Comparison of ENCODE assay signal across 15 cellular contexts in genomic region chr20:50823319-50823718, GRCh38. TPM values are rescaled to one million over a fixed set of nuclear protein-coding genes. Genes with fewer than 3 reads are reported as not detected.
DNase-seq lines count a peak whose midpoint lies in the region; ATAC-seq, FAIRE-seq and TF ChIP-seq lines count a peak whose summit lies in the region.
"Had no signal": no experiment of that assay in that cellular context is flagged by ENCODE, and none has a peak within 500 bp of the region (broad histone marks: within the 10 kb centered on the region; RNA-seq: fewer than 3 reads in every experiment).

No MANE protein-coding gene starts in this region.

- TF ChIP-seq CTCF in MCF 10A (IDR thresholded peaks at IDR 0.05; ENCODE audit: unreplicated experiment) (no peak), mammary epithelial cell (conservative IDR thresholded peaks at IDR 0.05 in 1 of 2, IDR thresholded peaks at IDR 0.05 in 1 of 2; ENCODE audit: extremely low read depth in 1 of 2, insufficient read depth in 1 of 2, low read depth in 1 of 2, low read length in 2 of 2) (no peak), PC-9 (conservative IDR thresholded peaks at IDR 0.05) (no peak), K562 (IDR thresholded peaks at IDR 0.05 in 2 of 3, conservative IDR thresholded peaks at IDR 0.05 in 1 of 3; ENCODE audit: insufficient read depth in 2 of 3, low read depth in 1 of 3, low read length in 3 of 3) (no peak), tibial artery (IDR thresholded peaks at IDR 0.05) (no peak)

- TF ChIP-seq RAD21 in K562 (CRISPR knock-in tag; conservative IDR thresholded peaks at IDR 0.05 in 1 of 2, IDR thresholded peaks at IDR 0.05 in 1 of 2): no peak

- FAIRE-seq in K562 (lab: Jason Lieb, UNC): no peak

- dilution Hi-C loops in mammary epithelial cell (cut with HindIII; ENCODE audit: low sequenced_read_pairs): no loop called here

- no peak overlapping the region for H3K4me3 ChIP-seq in mammary epithelial cell (replicated peaks in 1 of 3; ENCODE audit: insufficient read depth in 1 of 3, low read depth in 2 of 3, low read length in 3 of 3)
- no peak overlapping the region for H3K4me3 ChIP-seq in PC-9
- H3K4me3 ChIP-seq in K562: no peak overlapping the region
- H3K4me3 ChIP-seq in tibial artery: no peak overlapping the region

- intact Hi-C loops in MCF 10A (cut with micrococcal nuclease) (no loop called here), mammary epithelial cell (cut with micrococcal nuclease) (no loop called here), PC-9 (cut with micrococcal nuclease; ENCODE audit: unreplicated experiment) (no loop called here), K562 (cut with micrococcal nuclease) (no loop called here), tibial artery (cut with DNase I; ENCODE audit: low total_unique reads) (no loop called here)

- POLR2A ChIA-PET in MCF 10A (lab: Yijun Ruan, JAX) (interaction anchor here (0.7 to 2.4 kb wide), 13 partner anchors 9 to 523 kb away, joined by 3 to 11 read pairs (median 4); partner anchors contain the start of genes ADNP, DPM1 and MOCS3), PC-9 (lab: Charles Lee; ENCODE audit: unreplicated experiment) (no interaction called here), K562 (lab: Yijun Ruan, JAX) (no interaction called here)

- H3K36me3 ChIP-seq in mammary epithelial cell (ENCODE audit: insufficient read depth, low read length) (no peaks in the 10 kb centered on the region), PC-9 (ENCODE audit: low read depth) (no peaks in the 10 kb centered on the region), K562 (ENCODE audit: control insufficient read depth, insufficient read depth, low read length) (no peaks in the 10 kb centered on the region), tibial artery (no peaks in the 10 kb centered on the region)
- H3K36me3 ChIP-seq: BE2C had no signal

- H3K27ac Mint-ChIP-seq in MCF 10A (ENCODE audit: low read depth, unreplicated experiment): peak overlapping the region; percentile 40
- H3K27ac Mint-ChIP-seq: CD14-positive monocyte; CD8-positive, alpha-beta T cell had no signal

- H3K27ac ChIP-seq in mammary epithelial cell (ENCODE audit: insufficient read depth, low read depth, low read length) (no peak overlapping the region), PC-9 (peak overlapping the region; percentile 40; the same call in 1 of the 2 replicates), K562 (ENCODE audit: extremely low read depth, low read depth, low read length) (no peak overlapping the region), tibial artery (peak overlapping the region; percentile 75 to 76)

- DNase-seq in MCF 10A (ENCODE audit: unreplicated experiment) (no peak), mammary epithelial cell (no peak), PC-9 (no peak), K562 (ENCODE audit: extremely low read depth in 1 of 4, low spot score in 3 of 4) (no peak), tibial artery (no peak), cerebellar nuclear complex (lab: John Stamatoyannopoulos, UW) (no peak), DMS114 treated with DMSO at 0.1 percent for 48 hours (lab: John Stamatoyannopoulos, UW; ENCODE audit: unreplicated experiment) (no peak)
- DNase-seq: 8988T; ACHN; BE2C; Caco-2; CD8-positive, alpha-beta T cell; HCEC 1CT had no signal

- ATAC-seq in K562 (no peak), GM19455 (IDR thresholded peaks at IDR 0.05; ENCODE audit: unreplicated experiment) (no peak)
- ATAC-seq: CD8-positive, alpha-beta T cell had no signal

- no peaks in the 10 kb centered on the region for H3K9me3 ChIP-seq in mammary epithelial cell (replicated peaks; ENCODE audit: insufficient read depth, low read length)
- H3K9me3 ChIP-seq in PC-9 (ENCODE audit: insufficient read depth, low read depth): no peaks in the 10 kb centered on the region
- no peaks in the 10 kb centered on the region for H3K9me3 ChIP-seq in K562 (replicated peaks; ENCODE audit: control insufficient read depth, insufficient read depth, low read depth, low read length)
- no peaks in the 10 kb centered on the region for H3K9me3 ChIP-seq in tibial artery
- H3K9me3 ChIP-seq: BE2C, Caco-2 had no signal

- H2AFZ ChIP-seq in mammary epithelial cell (ENCODE audit: low read depth, low read length) (no peak overlapping the region), PC-9 (no peak overlapping the region), K562 (ENCODE audit: low read depth, low read length) (no peak overlapping the region)

- H3K9ac ChIP-seq in mammary epithelial cell (ENCODE audit: insufficient read depth, low read length) (no peak overlapping the region), K562 (ENCODE audit: insufficient read depth in 1 of 2, low read depth in 2 of 2, low read length in 2 of 2) (no peak overlapping the region)

- BruUV-seq in MCF 10A (replicated peaks; lab: Mats Ljungman, UMichigan) (no TSS peak), mammary epithelial cell (replicated peaks; lab: Mats Ljungman, UMichigan) (no TSS peak), PC-9 (replicated peaks; lab: Mats Ljungman, UMichigan) (no TSS peak), K562 (replicated peaks; lab: Mats Ljungman, UMichigan) (no TSS peak)

- 0 out of 2 replicates have a peak, but pooled peaks cover 10% of the 10 kb centered on the region for H3F3A ChIP-seq in PC-9 (ENCODE audit: insufficient read depth, low read depth)

- TF ChIP-seq EP300 in K562 (IDR thresholded peaks at IDR 0.05; ENCODE audit: low read length): no peak

- no peaks in the 10 kb centered on the region for H3K9me1 ChIP-seq in K562 (ENCODE audit: control insufficient read depth, insufficient read depth, low read length)

- H3K4me2 ChIP-seq in mammary epithelial cell (ENCODE audit: insufficient read depth, low read depth, low read length): no peak overlapping the region
- H3K4me2 ChIP-seq in PC-9: no peak overlapping the region
- no peak overlapping the region for H3K4me2 ChIP-seq in K562 (ENCODE audit: insufficient read depth, low read length)

- 93% methylated on average over 4 of the region's 6 CpGs for WGBS in mammary epithelial cell (ENCODE audit: low coverage, missing lambda C conversion rate)
- WGBS in K562 (ENCODE audit: insufficient coverage, low coverage, missing lambda C conversion rate): 44% methylated on average over 6 of the region's 6 CpGs

- no peak overlapping the region for H3K4me3 Mint-ChIP-seq in MCF 10A (ENCODE audit: unreplicated experiment)
- H3K4me3 Mint-ChIP-seq: CD14-positive monocyte; CD8-positive, alpha-beta T cell had no signal

- H3K79me2 ChIP-seq in mammary epithelial cell (ENCODE audit: insufficient read depth, low read length) (no peaks in the 10 kb centered on the region), PC-9 (ENCODE audit: low read depth) (no peaks in the 10 kb centered on the region), K562 (ENCODE audit: control insufficient read depth, insufficient read depth, low read length) (no peaks in the 10 kb centered on the region)

- H3K36me3 Mint-ChIP-seq in MCF 10A (ENCODE audit: insufficient read depth, unreplicated experiment): peaks cover 12% of the 10 kb centered on the region

- H3K9me2 ChIP-seq in PC-9 (ENCODE audit: insufficient read depth): no peaks in the 10 kb centered on the region

- H3K27me3 Mint-ChIP-seq in MCF 10A (ENCODE audit: insufficient read depth, unreplicated experiment): no peaks in the 10 kb centered on the region

- in situ Hi-C loops in mammary epithelial cell (cut with MboI; ENCODE audit: low sequenced_read_pairs in 2 of 2) (loop anchor here in 1 of 2 donors (25.0 kb wide), 1 partner anchor 514 kb away; no protein-coding TSS in a partner anchor), K562 (cut with MboI) (no loop called here)

- peaks cover 14% of the 10 kb centered on the region for H3K4me1 Mint-ChIP-seq in MCF 10A (ENCODE audit: insufficient read depth, unreplicated experiment)

- no peaks in the 10 kb centered on the region for H3K27me3 ChIP-seq in mammary epithelial cell (ENCODE audit: insufficient read depth, low read length)
- H3K27me3 ChIP-seq in PC-9 (ENCODE audit: insufficient read depth, low read depth): no peaks in the 10 kb centered on the region
- H3K27me3 ChIP-seq in K562 (ENCODE audit: control insufficient read depth in 2 of 2, insufficient read depth in 2 of 2, low read length in 2 of 2): no peaks in the 10 kb centered on the region
- H3K27me3 ChIP-seq in tibial artery: no peaks in the 10 kb centered on the region
- H3K27me3 ChIP-seq: BE2C had no signal

- no peak for TF ChIP-seq POLR2A in K562 (conservative IDR thresholded peaks at IDR 0.05)

- H4K20me1 ChIP-seq in mammary epithelial cell (ENCODE audit: insufficient read depth, low read length) (no peaks in the 10 kb centered on the region), PC-9 (ENCODE audit: insufficient read depth) (no peaks in the 10 kb centered on the region), K562 (replicated peaks; ENCODE audit: control insufficient read depth, insufficient read depth, low read length) (no peaks in the 10 kb centered on the region)

- CTCF ChIA-PET in MCF 10A (lab: Yijun Ruan, JAX) (interaction anchor here (0.6 to 1.8 kb wide), 8 partner anchors 8 to 878 kb away, joined by 3 to 13 read pairs (median 4); partner anchors contain the start of gene ADNP), mammary epithelial cell (lab: Charles Lee; ENCODE audit: low non-redundant PET) (no interaction called here), PC-9 (lab: Charles Lee) (no interaction called here), K562 (lab: Yijun Ruan, JAX; ENCODE audit: low intra/inter-chr PET ratio) (no interaction called here)

- H3K4me1 ChIP-seq in mammary epithelial cell (ENCODE audit: insufficient read depth, low read length): peaks cover 6% of the 10 kb centered on the region
- peaks cover 10% of the 10 kb centered on the region; the same call in 1 of the 2 replicates for H3K4me1 ChIP-seq in PC-9 (replicated peaks; ENCODE audit: insufficient read depth)
- H3K4me1 ChIP-seq in K562 (replicated peaks in 1 of 2; ENCODE audit: control insufficient read depth in 2 of 2, insufficient read depth in 2 of 2, low read length in 2 of 2): peaks cover 4% of the 10 kb centered on the region in 2 experiments; a peak in 3 of 5 replicates
- peaks cover 0 to 37% (median 18%) of the 10 kb centered on the region in 4 donors for H3K4me1 ChIP-seq in tibial artery
- H3K4me1 ChIP-seq: BE2C had no signal

- no peaks in the 10 kb centered on the region for H3K9me3 Mint-ChIP-seq in MCF 10A (ENCODE audit: unreplicated experiment)
- H3K9me3 Mint-ChIP-seq: CD8-positive, alpha-beta T cell had no signal

RNA-seq across cellular contexts. Expression of gene BCAS4, which starts 28.5 kb away (rescaled TPM):
- total RNA-seq in MCF 10A (2022): 5.4 and 7.9 TPM in 2 replicates
- total RNA-seq in mammary epithelial cell: 10 to 100 TPM; 15.0 to 16.4 TPM
- polyA plus RNA-seq in mammary epithelial cell: 21.4 TPM
- 2.7 TPM for polyA minus RNA-seq in mammary epithelial cell
- total RNA-seq in PC-9 (2021): 7.6 and 12.4 TPM in 2 replicates
- total RNA-seq in K562 (2011; cell fraction: chromatin; rRNA removed; ENCODE audit: low replicate concordance): 2.3 and 2.5 TPM in 2 replicates
- total RNA-seq in K562 (2011; cell fraction: nucleolus; rRNA removed): 0.26 and 1.0 TPM in 2 replicates
- 1.8 and 2.7 TPM in 2 replicates for total RNA-seq in K562 (2011; cell fraction: nucleoplasm; rRNA removed)
- 2.3 and 2.9 TPM in 2 replicates for total RNA-seq in K562 (2014; rRNA removed)
- 0.47 and 0.64 TPM in 2 replicates for total RNA-seq in K562 (2014; rRNA removed; fragmentation: Illumina TruSeq; extraction: Trizol)
- total RNA-seq in K562 (2015; rRNA removed; fragmentation: Illumina TruSeq; extraction: Trizol): 0.34 and 0.36 TPM in 2 replicates
- 1.5 and 2.0 TPM in 2 replicates for total RNA-seq in K562 (2021)
- 0.65 and 1.1 TPM in 2 replicates for polyA plus RNA-seq in K562 (2011; rRNA removed)
- 1.2 and 2.1 TPM in 2 replicates for polyA plus RNA-seq in K562 (2011; cell fraction: cytosol; rRNA removed)
- 0.27 and 0.70 TPM in 2 replicates for polyA plus RNA-seq in K562 (2011; cell fraction: nucleus; rRNA removed)
- 0.87 and 1.4 TPM in 2 replicates for polyA plus RNA-seq in K562 (2012)
- polyA plus RNA-seq in K562 (2014; fragmentation: Illumina TruSeq; extraction: Trizol): 0.25 and 1.5 TPM in 2 replicates
- under 1 TPM; 0.15 to 0.20 TPM for polyA plus RNA-seq in K562 (2014; fragmentation: Nextera tagmentation; extraction: Ambion mirVana)
- 0.40 and 2.1 TPM in 2 replicates for polyA plus RNA-seq in K562 (2014; rRNA removed)
- polyA minus RNA-seq in K562 (2011; rRNA and poly(A)+ RNA removed): 0.06 and 0.63 TPM in 2 replicates
- polyA minus RNA-seq in K562 (2011; cell fraction: cytosol; rRNA and poly(A)+ RNA removed): not detected in 2 replicates
- polyA minus RNA-seq in K562 (2011; cell fraction: nucleus; rRNA and poly(A)+ RNA removed): 0.22 and 1.2 TPM in 2 replicates

Comparison
In these comparisons a context has a peak if more than half of its experiments do, and no peak if none do; other contexts are left out.
1. H3K27ac ChIP-seq: peak in PC-9 (single experiment) and tibial artery (2 of 2); none in mammary epithelial cell (single experiment) and K562 (single experiment).